In genomic region chr14:93183596-93184317, GRCh38 we compare ENCODE assay signal across 8 cellular contexts. TPM values are rescaled to one million over a fixed set of nuclear protein-coding genes. Genes with fewer than 3 reads are reported as not detected.
DNase-seq lines count a peak whose midpoint lies in the region; ATAC-seq and TF ChIP-seq lines count a peak whose summit lies in the region.

No MANE protein-coding gene starts in this region.

- intact Hi-C loops in activated CD8-positive, alpha-beta T cell treated with anti-CD3 and anti-CD28 coated beads for 36 hours (cut with micrococcal nuclease): no loop called here

- H3K27me3 ChIP-seq in iPS-15b (ENCODE audit: control insufficient read depth, insufficient read depth, low read length): no peaks in the 10 kb centered on the region

- no peaks in the 10 kb centered on the region for H3K36me3 ChIP-seq in iPS-15b (ENCODE audit: control insufficient read depth, insufficient read depth, low read length)

- H3K4me1 ChIP-seq in iPS-15b (ENCODE audit: control insufficient read depth, insufficient read depth, low read length): no peaks in the 10 kb centered on the region

- CTCF ChIA-PET in activated CD8-positive, alpha-beta T cell treated with anti-CD3 and anti-CD28 coated beads for 36 hours (lab: Charles Lee): interaction anchor here (0.8 to 3.0 kb wide), 6 partner anchors 8 to 147 kb away, joined by 3 to 26 read pairs (median 6); partner anchors contain the start of genes GON7 and UBR7

- no peak for ATAC-seq in activated CD8-positive, alpha-beta T cell treated with anti-CD3 and anti-CD28 coated beads for 36 hours
- ATAC-seq in stimulated activated naive CD8-positive, alpha-beta T cell treated with anti-CD3 and anti-CD28 coated beads, Interleukin-15, amount 100 ng/mL, for 72 hours: no peak
- ATAC-seq in GM18502 (IDR thresholded peaks at IDR 0.05; ENCODE audit: poor library complexity, unreplicated experiment): no peak

- peak overlapping the region; percentile 91 for H3K27ac Mint-ChIP-seq in activated CD8-positive, alpha-beta T cell treated with anti-CD3 and anti-CD28 coated beads for 36 hours
- H3K27ac Mint-ChIP-seq in stimulated activated naive CD8-positive, alpha-beta T cell treated with anti-CD3 and anti-CD28 coated beads, Interleukin-15, amount 100 ng/mL, for 72 hours: peak overlapping the region; percentile 95 to 99

- H3K9ac ChIP-seq in iPS-15b (ENCODE audit: low read depth, low read length): peak overlapping the region; percentile 76

- in situ Hi-C loops in ACHN (cut with HindIII; ENCODE audit: low pct_ligation_motif_present, low pct_unique_long_range_greater_than_20kb, low sequenced_read_pairs): no loop called here

- DNase-seq in NCI-H748 (lab: John Stamatoyannopoulos, UW; ENCODE audit: unreplicated experiment) (peak; percentile 58), NCI-H748 treated with DMSO at 0.1 percent for 48 hours (lab: John Stamatoyannopoulos, UW) (no peak), ACHN (no peak), activated gamma-delta T cell (lab: John Stamatoyannopoulos, UW) (no peak)
- DNase-seq in activated CD8-positive, alpha-beta T cell treated with anti-CD3 and anti-CD28 coated beads for 36 hours: no peak
- no peak for DNase-seq in stimulated activated naive CD8-positive, alpha-beta T cell treated with anti-CD3 and anti-CD28 coated beads, Interleukin-15, amount 100 ng/mL, for 72 hours

- peaks cover 39% of the 10 kb centered on the region for H3K4me1 Mint-ChIP-seq in activated CD8-positive, alpha-beta T cell treated with anti-CD3 and anti-CD28 coated beads for 36 hours (ENCODE audit: low read depth)
- H3K4me1 Mint-ChIP-seq in stimulated activated naive CD8-positive, alpha-beta T cell treated with anti-CD3 and anti-CD28 coated beads, Interleukin-15, amount 100 ng/mL, for 72 hours: peaks cover 39% of the 10 kb centered on the region

- peak overlapping the region; percentile 94 for H3K4me3 ChIP-seq in iPS-15b (ENCODE audit: low read depth, low read length)

- H3K27me3 Mint-ChIP-seq in activated CD8-positive, alpha-beta T cell treated with anti-CD3 and anti-CD28 coated beads for 36 hours: no peaks in the 10 kb centered on the region
- no peaks in the 10 kb centered on the region for H3K27me3 Mint-ChIP-seq in stimulated activated naive CD8-positive, alpha-beta T cell treated with anti-CD3 and anti-CD28 coated beads, Interleukin-15, amount 100 ng/mL, for 72 hours

- no peaks in the 10 kb centered on the region for H3K9me3 Mint-ChIP-seq in activated CD8-positive, alpha-beta T cell treated with anti-CD3 and anti-CD28 coated beads for 36 hours
- no peaks in the 10 kb centered on the region for H3K9me3 Mint-ChIP-seq in stimulated activated naive CD8-positive, alpha-beta T cell treated with anti-CD3 and anti-CD28 coated beads, Interleukin-15, amount 100 ng/mL, for 72 hours

- POLR2A ChIA-PET in activated CD8-positive, alpha-beta T cell treated with anti-CD3 and anti-CD28 coated beads for 36 hours (lab: Charles Lee): interaction anchor here (1.0 to 5.6 kb wide), 4 partner anchors 9 to 148 kb away, joined by 3 to 50 read pairs (median 4); partner anchors contain the start of genes GON7 and UBR7

- peaks cover 32% of the 10 kb centered on the region for H3K36me3 Mint-ChIP-seq in activated CD8-positive, alpha-beta T cell treated with anti-CD3 and anti-CD28 coated beads for 36 hours (ENCODE audit: low read depth)

- TF ChIP-seq CTCF in activated CD8-positive, alpha-beta T cell treated with anti-CD3 and anti-CD28 coated beads for 36 hours (IDR thresholded peaks at IDR 0.05): no peak

- peak overlapping the region; percentile 97 for H3K4me3 Mint-ChIP-seq in activated CD8-positive, alpha-beta T cell treated with anti-CD3 and anti-CD28 coated beads for 36 hours
- peak overlapping the region; percentile 93 to 97 for H3K4me3 Mint-ChIP-seq in stimulated activated naive CD8-positive, alpha-beta T cell treated with anti-CD3 and anti-CD28 coated beads, Interleukin-15, amount 100 ng/mL, for 72 hours

- H3K9me3 ChIP-seq in iPS-15b (ENCODE audit: control insufficient read depth, insufficient read depth, low read length): no peaks in the 10 kb centered on the region

RNA-seq across cellular contexts. Expression of gene MOAP1, which starts 0.9 kb away (rescaled TPM):
- total RNA-seq in activated CD8-positive, alpha-beta T cell treated with anti-CD3 and anti-CD28 coated beads for 36 hours: 10 to 100 TPM; 19.1 to 19.6 TPM

RNA-seq across cellular contexts. Expression of gene LYSET, which starts 1.4 kb away (rescaled TPM):
- total RNA-seq in activated CD8-positive, alpha-beta T cell treated with anti-CD3 and anti-CD28 coated beads for 36 hours: 10 to 100 TPM; 13.6 to 15.5 TPM

RNA-seq across cellular contexts. Expression of gene GON7, which starts 23.1 kb away (rescaled TPM):
- 10 to 100 TPM; 15.6 to 16.8 TPM for total RNA-seq in activated CD8-positive, alpha-beta T cell treated with anti-CD3 and anti-CD28 coated beads for 36 hours

RNA-seq across cellular contexts. Expression of gene UBR7, which starts 23.3 kb away (rescaled TPM):
- total RNA-seq in activated CD8-positive, alpha-beta T cell treated with anti-CD3 and anti-CD28 coated beads for 36 hours: 10 to 100 TPM; 38.5 to 39.7 TPM
